ENCODE assay signal across 7 cellular contexts in the genomic region with DNA sequence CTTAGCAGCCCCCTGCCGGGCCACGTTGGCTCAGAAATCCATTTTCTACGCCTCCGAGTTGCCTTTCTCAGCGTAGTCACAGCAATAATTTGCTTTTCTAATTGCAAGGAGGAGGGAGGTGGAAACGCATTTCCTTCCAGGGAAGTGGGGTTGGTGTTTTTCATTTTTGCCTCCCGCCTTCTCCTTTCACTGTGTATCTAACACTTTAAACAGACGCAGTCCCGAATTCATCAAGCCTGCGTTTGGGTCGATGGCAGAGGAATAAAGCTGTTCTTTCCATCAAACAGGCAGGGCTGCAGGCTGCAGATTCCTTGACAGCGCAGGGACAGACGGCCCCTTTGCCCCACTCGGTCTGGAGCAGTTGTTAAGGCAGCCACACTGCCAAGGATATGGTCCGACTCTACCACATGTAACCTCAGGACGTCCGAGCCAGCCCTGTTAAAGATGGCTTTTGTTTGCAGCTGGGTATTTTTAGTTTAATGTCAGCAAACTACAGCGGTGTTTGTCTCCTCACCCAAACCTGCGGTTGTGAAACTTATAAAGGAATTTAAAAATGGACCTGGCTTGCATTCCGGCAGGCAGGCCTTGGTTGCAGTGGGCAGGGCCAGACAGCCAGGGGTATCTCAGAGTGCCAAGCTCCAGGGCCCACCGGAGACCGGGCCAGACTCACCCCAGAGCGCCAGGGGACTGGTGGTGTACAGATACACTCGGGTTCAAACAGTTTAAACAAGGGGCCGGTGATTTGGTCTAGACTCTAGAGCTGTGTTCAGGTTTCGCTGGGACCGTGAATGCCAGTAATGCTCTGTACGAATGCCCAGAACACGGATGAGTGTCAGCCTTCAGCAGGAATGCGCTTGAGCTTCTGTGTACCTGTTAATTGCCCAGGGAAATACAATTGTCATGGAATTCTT. TPM values are rescaled to one million over a fixed set of nuclear protein-coding genes. Genes with fewer than 3 reads are reported as not detected.
DNase-seq lines count a peak whose midpoint lies in the region; ATAC-seq and TF ChIP-seq lines count a peak whose summit lies in the region.

No MANE protein-coding gene starts in this region.

- no peak for TF ChIP-seq EP300 in stomach (IDR thresholded peaks at IDR 0.05)

- TF ChIP-seq CTCF in GM13976 (IDR thresholded peaks at IDR 0.05; ENCODE audit: borderline replicate concordance, control extremely low read depth, extremely low read depth, insufficient read depth, missing control alignments): no peak
- no peak for TF ChIP-seq CTCF in body of pancreas (IDR thresholded peaks at IDR 0.05)
- TF ChIP-seq CTCF in stomach (IDR thresholded peaks at IDR 0.05): no peak

- intact Hi-C loops in body of pancreas (cut with DNase I) (no loop called here), stomach (cut with DNase I; ENCODE audit: low total_unique reads) (no loop called here)

- H3K9me3 ChIP-seq in body of pancreas (no peaks in the 10 kb centered on the region), stomach (no peaks in the 10 kb centered on the region)

- H3K27me3 ChIP-seq in body of pancreas: no peaks in the 10 kb centered on the region
- no peaks in the 10 kb centered on the region for H3K27me3 ChIP-seq in stomach

- in situ Hi-C loops in GM13976 (cut with MboI; ENCODE audit: low sequenced_read_pairs, unreplicated experiment): no loop called here

- peak overlapping the region; percentile 12 to 57 for H3K4me3 ChIP-seq in body of pancreas
- peak overlapping the region; percentile 78 to 99 (median 88) for H3K4me3 ChIP-seq in stomach

- peak overlapping the region in 3 of 4 donors; percentile 24 to 66 (median 31) for H3K27ac ChIP-seq in body of pancreas
- peak overlapping the region; percentile 80 to 94 (median 91) for H3K27ac ChIP-seq in stomach

- 36 to 52% methylated on average over 26 to 30 of the region's 30 CpGs for WGBS in body of pancreas, 2 donors
- 9 to 23% (median 13%) methylated on average over 27 to 30 of the region's 30 CpGs for WGBS in stomach, 5 donors

- TF ChIP-seq POLR2A in body of pancreas (IDR thresholded peaks at IDR 0.05) (no peak), stomach (IDR thresholded peaks at IDR 0.05) (no peak)

- H3K36me3 ChIP-seq in body of pancreas (replicated peaks in 1 of 2; ENCODE audit: insufficient read depth in 1 of 2, low read depth in 2 of 2) (no peaks in the 10 kb centered on the region), stomach (no peaks in the 10 kb centered on the region)

- DNase-seq in GM13976 (ENCODE audit: low spot score): peak; percentile 42
- peak; percentile 46 for DNase-seq in NAMALWA (ENCODE audit: low spot score)
- peak in 1 of 4 donors; percentile 29 for DNase-seq in body of pancreas
- DNase-seq in islet precursor cell: peak; percentile 77
- no peak for DNase-seq in stomach

- ATAC-seq in body of pancreas (no peak), HG02981 (IDR thresholded peaks at IDR 0.05; ENCODE audit: unreplicated experiment) (no peak), HG03457 (IDR thresholded peaks at IDR 0.05; ENCODE audit: unreplicated experiment) (no peak)

- H3K4me1 ChIP-seq in body of pancreas (peaks cover 33% of the 10 kb centered on the region), stomach (peaks cover 13 to 69% (median 50%) of the 10 kb centered on the region in 4 donors)

RNA-seq across cellular contexts. Expression of a gene that starts 2.2 kb away (rescaled TPM):
- total RNA-seq in body of pancreas (10 to 100 TPM in 1 of 2 donors, 1 to 10 TPM in 1; 4.6 to 14.5 TPM), stomach (100 to 1,000 TPM in 1 of 5 donors, 10 to 100 TPM in 3, 1 to 10 TPM in 1; 9.7 to 192 (median 30.1) TPM)
- 1 to 10 TPM; 2.3 to 5.5 (median 3.1) TPM for polyA plus RNA-seq in stomach
